8 cellular contexts compared by ENCODE assay signal in genomic region chr12:112409064-112409905, GRCh38. TPM values are rescaled to one million over a fixed set of nuclear protein-coding genes. Genes with fewer than 3 reads are reported as not detected.
DNase-seq lines count a peak whose midpoint lies in the region; ATAC-seq, FAIRE-seq and TF ChIP-seq lines count a peak whose summit lies in the region.

Gene RPL6 (minus strand): TSS chr12:112409605. CDS start chr12:112408656, 949 bp downstream.

- peak; percentile 81 for ATAC-seq in CD8-positive, alpha-beta T cell
- peak; percentile 75 for ATAC-seq in GM19467 (IDR thresholded peaks at IDR 0.05; ENCODE audit: unreplicated experiment)
- ATAC-seq in activated CD8-positive, alpha-beta memory T cell treated with anti-CD3 and anti-CD28 coated beads, Interleukin-2, amount 10 ng/mL, durations not matched to agents 7 days and 5 days, result peak; percentile 89

- peaks cover 35% of the 10 kb centered on the region for H3K36me3 ChIP-seq in CD8-positive, alpha-beta T cell (ENCODE audit: insufficient read depth, low read length)
- H3K36me3 ChIP-seq in NT2/D1 (ENCODE audit: insufficient read depth, insufficient read length, low read length), result peaks cover 50% of the 10 kb centered on the region

- CTCF ChIA-PET in CD8-positive, alpha-beta T cell (lab: Charles Lee), result no interaction called here
- CTCF ChIA-PET in activated CD8-positive, alpha-beta memory T cell treated with anti-CD3 and anti-CD28 coated beads, Interleukin-2, amount 10 ng/mL, durations not matched to agents 7 days and 5 days (lab: Charles Lee), result no interaction called here

- H3K27me3 Mint-ChIP-seq in CD8-positive, alpha-beta T cell (ENCODE audit: low read depth), result no peaks in the 10 kb centered on the region
- no peaks in the 10 kb centered on the region for H3K27me3 Mint-ChIP-seq in activated CD8-positive, alpha-beta memory T cell treated with anti-CD3 and anti-CD28 coated beads, Interleukin-2, amount 10 ng/mL, durations not matched to agents 7 days and 5 days

- H3K9me3 ChIP-seq in CD8-positive, alpha-beta T cell (ENCODE audit: low read length), result no peaks in the 10 kb centered on the region
- H3K9me3 ChIP-seq in NT2/D1 (ENCODE audit: insufficient read depth, low read length), result no peaks in the 10 kb centered on the region

- H3K9me3 Mint-ChIP-seq in CD8-positive, alpha-beta T cell, result no peaks in the 10 kb centered on the region
- no peaks in the 10 kb centered on the region for H3K9me3 Mint-ChIP-seq in activated CD8-positive, alpha-beta memory T cell treated with anti-CD3 and anti-CD28 coated beads, Interleukin-2, amount 10 ng/mL, durations not matched to agents 7 days and 5 days (ENCODE audit: low read depth)

- no peak for FAIRE-seq in HTR-8/SVneo (lab: Jason Lieb, UNC)

- peak; percentile 56 to 87 (median 70) for DNase-seq in CD8-positive, alpha-beta T cell
- DNase-seq in HTR-8/SVneo (ENCODE audit: insufficient read length, low spot score) (peak; percentile 92), NT2/D1 (ENCODE audit: low read depth, low spot score) (peak; percentile 87), mesenteric fat pad (ENCODE audit: low spot score) (no peak)
- peak; percentile 89 for DNase-seq in activated CD8-positive, alpha-beta memory T cell treated with anti-CD3 and anti-CD28 coated beads, Interleukin-2, amount 10 ng/mL, durations not matched to agents 7 days and 5 days
- DNase-seq in stimulated activated CD8-positive, alpha-beta memory T cell treated with anti-CD3 and anti-CD28 coated beads, Interleukin-15, amount 100 ng/mL, for 4 hours (ENCODE audit: low read depth in 2 of 2), result peak; percentile 53 to 66

- H3K27me3 ChIP-seq in CD8-positive, alpha-beta T cell (ENCODE audit: insufficient read depth, low read length), result no peaks in the 10 kb centered on the region
- H3K27me3 ChIP-seq in NT2/D1 (ENCODE audit: insufficient read depth, insufficient read length), result no peaks in the 10 kb centered on the region

- peak within 1 kb of the TSS; percentile 98 for H3K9ac ChIP-seq in NT2/D1 (ENCODE audit: insufficient read length, low read depth)

- peaks cover 50% of the 10 kb centered on the region for H3K36me3 Mint-ChIP-seq in CD8-positive, alpha-beta T cell
- H3K36me3 Mint-ChIP-seq in activated CD8-positive, alpha-beta memory T cell treated with anti-CD3 and anti-CD28 coated beads, Interleukin-2, amount 10 ng/mL, durations not matched to agents 7 days and 5 days, result peaks cover 44% of the 10 kb centered on the region

- peak within 1 kb of the TSS; percentile 83 for H3K4me3 ChIP-seq in CD8-positive, alpha-beta T cell (ENCODE audit: low read depth, low read length)
- peak within 1 kb of the TSS; percentile 97 for H3K4me3 ChIP-seq in NT2/D1 (ENCODE audit: insufficient read length, low read depth)

- peak within 1 kb of the TSS; percentile 100 for H3K27ac Mint-ChIP-seq in CD8-positive, alpha-beta T cell
- H3K27ac Mint-ChIP-seq in activated CD8-positive, alpha-beta memory T cell treated with anti-CD3 and anti-CD28 coated beads, Interleukin-2, amount 10 ng/mL, durations not matched to agents 7 days and 5 days, result peak within 1 kb of the TSS; percentile 99

- peaks cover 38% of the 10 kb centered on the region for H3K4me1 Mint-ChIP-seq in CD8-positive, alpha-beta T cell (ENCODE audit: low read depth)
- peaks cover 38% of the 10 kb centered on the region for H3K4me1 Mint-ChIP-seq in activated CD8-positive, alpha-beta memory T cell treated with anti-CD3 and anti-CD28 coated beads, Interleukin-2, amount 10 ng/mL, durations not matched to agents 7 days and 5 days

- H3K4me1 ChIP-seq in CD8-positive, alpha-beta T cell (ENCODE audit: insufficient read depth, low read length), result peaks cover 28% of the 10 kb centered on the region
- peaks cover 2% of the 10 kb centered on the region for H3K4me1 ChIP-seq in NT2/D1 (ENCODE audit: insufficient read depth, insufficient read length)

- H3K27ac ChIP-seq in CD8-positive, alpha-beta T cell (ENCODE audit: low read depth, low read length), result peak within 1 kb of the TSS; percentile 92

- intact Hi-C loops in CD8-positive, alpha-beta T cell (cut with DNase I, micrococcal nuclease), result loop anchor here (1.0 to 10.0 kb wide), 10 partner anchors 9 to 1664 kb away; partner anchors contain the start of genes HECTD4 (in 2 of the 2), NAA25 (in 2 of the 2), PTPN11 (in 2 of the 2) and TRAFD1 (in 2 of the 2)

- peak within 1 kb of the TSS; percentile 100 for H3K4me3 Mint-ChIP-seq in CD8-positive, alpha-beta T cell
- peak within 1 kb of the TSS; percentile 94 for H3K4me3 Mint-ChIP-seq in activated CD8-positive, alpha-beta memory T cell treated with anti-CD3 and anti-CD28 coated beads, Interleukin-2, amount 10 ng/mL, durations not matched to agents 7 days and 5 days

- in situ Hi-C loops in endometrial microvascular endothelial cells (cut with HindIII; ENCODE audit: inconsistent ontology term, low pct_unique_long_range_greater_than_20kb, low sequenced_read_pairs), result no loop called here

- no peak for TF ChIP-seq CTCF in CD8-positive, alpha-beta T cell (IDR thresholded peaks at IDR 0.05)

- POLR2A ChIA-PET in CD8-positive, alpha-beta T cell (lab: Charles Lee), result no interaction called here

RNA-seq across cellular contexts. Expression of gene RPL6, which starts in this region (rescaled TPM):
- total RNA-seq in CD8-positive, alpha-beta T cell, result 1,000 to 10,000 TPM; 1,700 to 1,770 TPM
- total RNA-seq in activated CD8-positive, alpha-beta memory T cell treated with anti-CD3 and anti-CD28 coated beads, Interleukin-2, amount 10 ng/mL, durations not matched to agents 7 days and 5 days, result 1,000 to 10,000 TPM in 1 of 2 experiments, 100 to 1,000 TPM in 1; 778 to 1,078 TPM
- total RNA-seq in endometrial microvascular endothelial cells (ENCODE audit: inconsistent ontology term), result 1,723 TPM
- total RNA-seq in mesenteric fat pad, result 982 TPM
